ENCODE assay signal across 8 cellular contexts in genomic region chr3:129490273-129490675, GRCh38. TPM values are rescaled to one million over a fixed set of nuclear protein-coding genes. Genes with fewer than 3 reads are reported as not detected.
DNase-seq lines count a peak whose midpoint lies in the region; ATAC-seq, FAIRE-seq and TF ChIP-seq lines count a peak whose summit lies in the region.

No MANE protein-coding gene starts in this region.

- POLR2A ChIA-PET in HEK293T (lab: Yijun Ruan, JAX), result interaction anchor here (1.0 kb wide), 1 partner anchor 136 kb away, joined by 3 read pairs; no protein-coding TSS in a partner anchor
- POLR2A ChIA-PET in T-cell (lab: Charles Lee), result interaction anchor here in 1 of 2 donors (0.7 kb wide), 1 partner anchor 50 kb away, joined by 4 read pairs; no protein-coding TSS in a partner anchor

- DNase-seq in HEK293T (ENCODE audit: extremely low spot score) (peak; percentile 88), NCI-H1417 (lab: John Stamatoyannopoulos, UW) (peak; percentile 61 to 93 (median 73)), T-cell (peak; percentile 4 to 60 (median 40)), astrocyte of the hippocampus (ENCODE audit: low read depth, low spot score) (peak; percentile 94), hepatic stellate cell (ENCODE audit: low spot score) (peak; percentile 94)

- H3K27ac ChIP-seq in rectal smooth muscle tissue (ENCODE audit: low read depth, low read length), result peak overlapping the region; percentile 31

- peaks cover 41% of the 10 kb centered on the region for H3K36me3 Mint-ChIP-seq in T-cell

- H3K36me3 ChIP-seq in rectal smooth muscle tissue (ENCODE audit: control insufficient read depth, insufficient read depth, low read length), result peaks cover 2% of the 10 kb centered on the region

- H3K27me3 Mint-ChIP-seq in T-cell, result no peaks in the 10 kb centered on the region

- no peak overlapping the region for H3K9ac ChIP-seq in rectal smooth muscle tissue (ENCODE audit: low read length)

- H3K4me3 ChIP-seq in rectal smooth muscle tissue (ENCODE audit: low read length), result no peak overlapping the region

- peak; percentile 89 for FAIRE-seq in G401.6 (lab: Jason Lieb, UNC)

- no peaks in the 10 kb centered on the region for H3K27me3 ChIP-seq in rectal smooth muscle tissue (ENCODE audit: control insufficient read depth, insufficient read depth, low read length)

- ATAC-seq in T-cell (replicated peaks in 1 of 4) (peak; percentile 82 to 96 (median 93)), HG03175 (IDR thresholded peaks at IDR 0.05; ENCODE audit: unreplicated experiment) (no peak)

- CTCF ChIA-PET in HEK293T (lab: Yijun Ruan, JAX) (interaction anchor here (0.6 to 1.9 kb wide), 20 partner anchors 10 to 452 kb away, joined by 3 to 14 read pairs (median 4); no protein-coding TSS in a partner anchor), T-cell (lab: Charles Lee) (interaction anchor here (0.6 to 2.1 kb wide), 20 partner anchors 9 to 445 kb away, joined by 3 to 14 read pairs (median 4); partner anchors contain the start of genes IFT122 (in 1 of the 2) and MBD4 (in 1 of the 2))

- no peak overlapping the region for H3K27ac Mint-ChIP-seq in T-cell

- H3K4me1 Mint-ChIP-seq in T-cell, result peaks cover 0 to 2% (median 0%) of the 10 kb centered on the region in 3 donors

- H3K4me3 Mint-ChIP-seq in T-cell, result no peak overlapping the region

- no peaks in the 10 kb centered on the region for H3K9me3 Mint-ChIP-seq in T-cell

- H3K4me1 ChIP-seq in rectal smooth muscle tissue (ENCODE audit: control insufficient read depth, insufficient read depth, low read length), result peaks cover 3% of the 10 kb centered on the region

TF ChIP-seq in HEK293T, 16 proteins besides CTCF, POLR2A, EP300 and RAD21:
- no peak for TF ChIP-seq FOXK2 (IDR thresholded peaks at IDR 0.05)
- TF ChIP-seq NFRKB (IDR thresholded peaks at IDR 0.05), result no peak
- TF ChIP-seq, protein P1, sequence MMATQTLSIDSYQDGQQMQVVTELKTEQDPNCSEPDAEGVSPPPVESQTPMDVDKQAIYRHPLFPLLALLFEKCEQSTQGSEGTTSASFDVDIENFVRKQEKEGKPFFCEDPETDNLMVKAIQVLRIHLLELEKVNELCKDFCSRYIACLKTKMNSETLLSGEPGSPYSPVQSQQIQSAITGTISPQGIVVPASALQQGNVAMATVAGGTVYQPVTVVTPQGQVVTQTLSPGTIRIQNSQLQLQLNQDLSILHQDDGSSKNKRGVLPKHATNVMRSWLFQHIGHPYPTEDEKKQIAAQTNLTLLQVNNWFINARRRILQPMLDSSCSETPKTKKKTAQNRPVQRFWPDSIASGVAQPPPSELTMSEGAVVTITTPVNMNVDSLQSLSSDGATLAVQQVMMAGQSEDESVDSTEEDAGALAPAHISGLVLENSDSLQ (IDR thresholded peaks at IDR 0.05), result no peak

RNA-seq across cellular contexts. Expression of gene RHO, which starts 38.2 kb away (rescaled TPM):
- under 1 TPM in 2 of 5 donors, not detected in 3; 0.09 to 0.10 TPM for total RNA-seq in T-cell

RNA-seq across cellular contexts. Expression of gene IFT122, which starts 50.2 kb away (rescaled TPM):
- 10 to 100 TPM; 15.0 to 23.9 (median 18.1) TPM for total RNA-seq in T-cell

RNA-seq across cellular contexts. Expression of gene MBD4, which starts 50.5 kb away (rescaled TPM):
- 10 to 100 TPM; 43.1 to 59.4 (median 45.2) TPM for total RNA-seq in T-cell

RNA-seq across cellular contexts. Expression of gene H1-8, which starts 52.7 kb away (rescaled TPM):
- total RNA-seq in T-cell, result not detected

Comparison
In these comparisons a context has a peak if more than half of its experiments do, and no peak if none do; other contexts are left out.
1. DNase-seq: peak in every context shown above with its lines; median percentile 94 in astrocyte of the hippocampus; 94 in hepatic stellate cell; 88 in HEK293T; 73 in NCI-H1417; 40 in T-cell.